7 cellular contexts compared by ENCODE assay signal in genomic region chr22:45226681-45227186, GRCh38. TPM values are rescaled to one million over a fixed set of nuclear protein-coding genes. Genes with fewer than 3 reads are reported as not detected.
DNase-seq lines count a peak whose midpoint lies in the region; ATAC-seq and TF ChIP-seq lines count a peak whose summit lies in the region.

No MANE protein-coding gene starts in this region.

- peak overlapping the region; percentile 62 for H3K27ac Mint-ChIP-seq in T-helper 17 cell

- DNase-seq in HT1080 (ENCODE audit: low read depth) (peak; percentile 46), T-helper 17 cell (no peak), right atrium auricular region (ENCODE audit: low spot score) (peak; percentile 65), stomach (peak; percentile 41), germinal center (ENCODE audit: low spot score) (no peak)

- H3K9me3 ChIP-seq in T-helper 17 cell (ENCODE audit: control insufficient read depth, low read length, poor library complexity, severe bottlenecking) (no peaks in the 10 kb centered on the region), right atrium auricular region (no peaks in the 10 kb centered on the region), stomach (no peaks in the 10 kb centered on the region)

- H3K27ac ChIP-seq in right atrium auricular region, result peak overlapping the region; percentile 26 to 34
- H3K27ac ChIP-seq in stomach, result peak overlapping the region in 4 of 5 donors; percentile 17 to 76 (median 72)

- WGBS in stomach, 5 donors, result 47 to 70% (median 54%) methylated on average over 10 to 14 of the region's 14 CpGs

- no peaks in the 10 kb centered on the region for H3K27me3 Mint-ChIP-seq in T-helper 17 cell

- intact Hi-C loops in stomach (cut with DNase I; ENCODE audit: low total_unique reads), result no loop called here

- H3K4me3 ChIP-seq in right atrium auricular region, result no peak overlapping the region
- no peak overlapping the region for H3K4me3 ChIP-seq in stomach

- peaks cover 0 to 19% of the 10 kb centered on the region in 2 donors for H3K4me1 ChIP-seq in right atrium auricular region
- peaks cover 0 to 49% (median 28%) of the 10 kb centered on the region in 4 donors for H3K4me1 ChIP-seq in stomach

- no peak for TF ChIP-seq EP300 in stomach (IDR thresholded peaks at IDR 0.05)

- H3K27me3 ChIP-seq in right atrium auricular region, result no peaks in the 10 kb centered on the region
- H3K27me3 ChIP-seq in stomach, result no peaks in the 10 kb centered on the region

- TF ChIP-seq POLR2A in stomach (IDR thresholded peaks at IDR 0.05), result no peak

- TF ChIP-seq CTCF in right atrium auricular region (IDR thresholded peaks at IDR 0.05) (no peak), stomach (IDR thresholded peaks at IDR 0.05) (no peak)

- peaks cover 16% of the 10 kb centered on the region for H3K4me1 Mint-ChIP-seq in T-helper 17 cell

- H3K4me3 Mint-ChIP-seq in T-helper 17 cell, result no peak overlapping the region

- no peaks in the 10 kb centered on the region for H3K36me3 Mint-ChIP-seq in T-helper 17 cell (ENCODE audit: low read depth)

- ATAC-seq in T-helper 17 cell, result no peak
- no peak for ATAC-seq in GM18873 (IDR thresholded peaks at IDR 0.05; ENCODE audit: low FRiP score, unreplicated experiment)
- ATAC-seq in HG03432 (IDR thresholded peaks at IDR 0.05; ENCODE audit: unreplicated experiment), result no peak

- no peaks in the 10 kb centered on the region for H3K36me3 ChIP-seq in right atrium auricular region
- no peaks in the 10 kb centered on the region for H3K36me3 ChIP-seq in stomach

RNA-seq across cellular contexts. Expression of gene KIAA0930, which starts 14.0 kb away (rescaled TPM):
- total RNA-seq in HT1080 (2014; rRNA removed; shearing (Covaris generic)), result 51.3 and 87.7 TPM in 2 replicates
- 29.7 and 38.3 TPM in 2 replicates for polyA plus RNA-seq in HT1080 (2015; cell fraction: cytosol; rRNA removed)
- polyA plus RNA-seq in HT1080 (2015; cell fraction: nucleus; rRNA removed), result 52.7 and 58.1 TPM in 2 replicates
- 10 to 100 TPM; 10.9 to 11.6 TPM for total RNA-seq in T-helper 17 cell
- total RNA-seq in right atrium auricular region, result 10 to 100 TPM; 13.0 to 20.4 TPM
- total RNA-seq in stomach, result 10 to 100 TPM in 4 of 5 donors, 1 to 10 TPM in 1; 7.1 to 42.3 (median 11.3) TPM
- polyA plus RNA-seq in stomach, result 10 to 100 TPM; 21.7 to 26.6 (median 25.2) TPM

RNA-seq across cellular contexts. Expression of gene UPK3A, which starts 58.0 kb away (rescaled TPM):
- total RNA-seq in HT1080 (2014; rRNA removed; shearing (Covaris generic)), result not detected in 2 replicates
- not detected in 2 replicates for polyA plus RNA-seq in HT1080 (2015; cell fraction: cytosol; rRNA removed)
- not detected in 2 replicates for polyA plus RNA-seq in HT1080 (2015; cell fraction: nucleus; rRNA removed)
- total RNA-seq in T-helper 17 cell (under 1 TPM in 1 of 2 donors, not detected in 1; 0.37 TPM), right atrium auricular region (not detected), stomach (1 to 10 TPM in 1 of 5 donors, not detected in 4; 1.3 TPM)
- polyA plus RNA-seq in stomach, result under 1 TPM in 2 of 3 donors, not detected in 1; 0.10 to 0.76 TPM

Comparison
In these comparisons a context has a peak if more than half of its experiments do, and no peak if none do; other contexts are left out.
1. DNase-seq: peak in HT1080 (single experiment), right atrium auricular region (single experiment) and stomach (single experiment); none in T-helper 17 cell (0 of 3) and germinal center (single experiment).